Comparison of ENCODE assay signal across 11 cellular contexts in the genomic region with DNA sequence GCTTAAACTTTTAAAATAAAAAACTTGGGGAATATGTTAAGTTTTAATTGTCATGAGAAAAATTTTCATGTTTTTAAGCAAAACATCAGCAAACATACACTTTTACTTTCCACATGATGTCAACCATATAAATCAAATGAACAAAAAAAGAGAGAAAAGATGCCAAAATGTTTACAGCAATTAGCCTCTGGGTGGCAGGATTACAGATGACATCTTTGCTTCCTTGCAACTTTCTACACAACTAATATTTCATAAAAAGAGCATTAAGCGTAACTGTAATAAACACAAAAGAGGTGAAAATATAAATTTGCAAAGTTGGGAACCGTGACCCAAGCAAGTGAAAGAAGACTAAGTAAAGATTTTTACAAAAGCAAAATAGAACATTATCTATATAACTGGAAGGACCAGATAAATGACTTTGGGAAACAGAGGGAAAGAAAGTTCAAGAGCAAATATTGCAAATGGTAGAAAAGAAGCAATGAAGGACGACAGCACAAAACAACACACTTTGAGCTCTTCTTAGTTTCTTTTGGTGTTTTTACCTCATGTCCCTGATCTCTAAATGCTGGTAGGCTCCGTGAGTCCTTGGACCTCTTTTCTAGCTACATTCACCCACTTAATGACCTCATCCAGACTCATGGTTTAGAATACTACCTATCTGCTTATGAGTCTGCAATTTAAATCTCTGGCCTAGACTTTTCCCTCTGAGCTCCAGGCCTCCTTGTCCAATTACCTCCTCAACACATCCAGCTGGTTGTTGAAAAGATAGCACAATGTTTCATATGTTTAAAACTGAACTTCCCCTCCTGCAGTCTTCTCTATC.
DNase-seq lines count a peak whose midpoint lies in the region; FAIRE-seq and TF ChIP-seq lines count a peak whose summit lies in the region.
"Had no signal": no experiment of that assay in that cellular context is flagged by ENCODE, and none has a peak within 500 bp of the region (broad histone marks: within the 10 kb centered on the region; RNA-seq: fewer than 3 reads in every experiment).

No MANE protein-coding gene starts in this region.

- H3K4me1 Mint-ChIP-seq in activated naive CD4-positive, alpha-beta T cell treated with anti-CD3 and anti-CD28 coated beads, Interleukin-2, amount 10 ng/mL, durations not matched to agents 7 days and 5 days = peaks cover 2% of the 10 kb centered on the region

- H3K36me3 Mint-ChIP-seq in activated naive CD4-positive, alpha-beta T cell treated with anti-CD3 and anti-CD28 coated beads, Interleukin-2, amount 10 ng/mL, durations not matched to agents 7 days and 5 days = peaks cover 16% of the 10 kb centered on the region

- no peak overlapping the region for H3K27ac Mint-ChIP-seq in activated naive CD4-positive, alpha-beta T cell treated with anti-CD3 and anti-CD28 coated beads, Interleukin-2, amount 10 ng/mL, durations not matched to agents 7 days and 5 days
- H3K27ac Mint-ChIP-seq: activated naive CD8-positive, alpha-beta T cell had no signal

- CTCF ChIA-PET in activated naive CD4-positive, alpha-beta T cell treated with anti-CD3 and anti-CD28 coated beads, Interleukin-2, amount 10 ng/mL, durations not matched to agents 7 days and 5 days (lab: Charles Lee) = interaction anchor here (1.0 to 1.4 kb wide), 4 partner anchors 28 to 42 kb away, joined by 3 to 8 read pairs (median 4); no protein-coding TSS in a partner anchor

- no peak for TF ChIP-seq POLR2A in H54 (IDR thresholded peaks at IDR 0.05; ENCODE audit: low read depth, low read length)

- FAIRE-seq in H54 (lab: Jason Lieb, UNC) = peak; percentile 36

- H3K4me3 Mint-ChIP-seq in activated naive CD4-positive, alpha-beta T cell treated with anti-CD3 and anti-CD28 coated beads, Interleukin-2, amount 10 ng/mL, durations not matched to agents 7 days and 5 days = no peak overlapping the region
- H3K4me3 Mint-ChIP-seq: activated naive CD8-positive, alpha-beta T cell had no signal

- no peaks in the 10 kb centered on the region for H3K27me3 Mint-ChIP-seq in activated naive CD4-positive, alpha-beta T cell treated with anti-CD3 and anti-CD28 coated beads, Interleukin-2, amount 10 ng/mL, durations not matched to agents 7 days and 5 days
- H3K27me3 Mint-ChIP-seq: activated naive CD8-positive, alpha-beta T cell had no signal

- DNase-seq in Ammon's horn (ENCODE audit: low spot score) = peak; percentile 35
- no peak for DNase-seq in H54 (ENCODE audit: insufficient read length, low spot score)
- DNase-seq in amniotic epithelial cell (ENCODE audit: low read depth) = peak; percentile 40
- DNase-seq in medulla oblongata (ENCODE audit: extremely low spot score) = peak; percentile 55
- DNase-seq in NCI-H2081 (lab: John Stamatoyannopoulos, UW) = no peak
- DNase-seq in stimulated activated naive CD4-positive, alpha-beta T cell treated with Interleukin-2 at 50 U/mL for 16 hours (lab: John Stamatoyannopoulos, UW) = no peak
- DNase-seq in NCI-H1436 treated with DMSO at 0.1 percent for 48 hours (lab: John Stamatoyannopoulos, UW) = no peak
- DNase-seq in activated naive CD4-positive, alpha-beta T cell treated with anti-CD3 and anti-CD28 coated beads, Interleukin-2, amount 10 ng/mL, durations not matched to agents 7 days and 5 days = no peak
- DNase-seq: NCI-H1930, tibial artery had no signal

- no peaks in the 10 kb centered on the region for H3K9me3 Mint-ChIP-seq in activated naive CD4-positive, alpha-beta T cell treated with anti-CD3 and anti-CD28 coated beads, Interleukin-2, amount 10 ng/mL, durations not matched to agents 7 days and 5 days

Comparison
In these comparisons a context has a peak if more than half of its experiments do, and no peak if none do; other contexts are left out.
1. DNase-seq: peak in Ammon's horn (single experiment), amniotic epithelial cell (single experiment) and medulla oblongata (single experiment); none in H54 (single experiment), NCI-H2081 (0 of 2), stimulated activated naive CD4-positive, alpha-beta T cell treated with Interleukin-2 at 50 U/mL for 16 hours (single experiment), NCI-H1436 treated with DMSO at 0.1 percent for 48 hours (single experiment) and activated naive CD4-positive, alpha-beta T cell treated with anti-CD3 and anti-CD28 coated beads, Interleukin-2, amount 10 ng/mL, durations not matched to agents 7 days and 5 days (single experiment).